ENCODE assay signal across 23 cellular contexts in the genomic region with DNA sequence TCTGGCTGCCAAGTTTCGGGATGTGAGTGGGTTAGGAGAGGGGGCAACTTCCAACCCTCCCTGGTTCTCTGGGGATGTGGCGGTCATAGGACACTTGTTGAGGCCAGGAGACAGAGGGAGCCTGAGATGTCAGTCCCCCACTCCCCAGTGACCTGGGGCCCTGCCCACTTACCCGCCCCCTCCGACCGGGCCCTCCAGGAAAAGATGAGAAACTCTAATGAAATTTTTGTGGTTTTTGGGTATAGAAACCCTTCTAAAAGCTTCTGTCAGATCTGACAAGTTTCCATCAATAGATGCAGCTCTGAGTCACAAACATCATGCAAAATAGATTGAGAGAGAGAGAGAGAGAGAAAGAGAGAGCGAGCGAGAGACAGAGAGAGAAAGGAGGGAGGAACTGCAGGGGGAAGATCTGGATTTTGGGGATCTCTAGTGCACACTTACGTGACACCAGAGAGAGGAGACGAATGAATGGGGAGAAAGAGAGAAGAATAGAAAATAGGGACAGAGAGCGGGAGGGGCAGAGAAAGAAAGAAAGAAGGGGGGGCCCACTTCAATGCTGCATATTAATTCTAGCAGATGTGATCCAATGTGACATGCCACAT.
A peak's percentile ranks its signal among the peaks of the same experiment; 100 is the strongest.
DNase-seq lines count a peak whose midpoint lies in the region; ATAC-seq and TF ChIP-seq lines count a peak whose summit lies in the region.
"Had no signal": no experiment of that assay in that cellular context is flagged by ENCODE, and none has a peak within 500 bp of the region (broad histone marks: within the 10 kb centered on the region; RNA-seq: fewer than 3 reads in every experiment).

No MANE protein-coding gene starts in this region.

- TF ChIP-seq POLR2A in erythroblast (IDR thresholded peaks at IDR 0.05; ENCODE audit: low read length): no peak

- no peaks in the 10 kb centered on the region for H3K27me3 ChIP-seq in CD4-positive, alpha-beta T cell (ENCODE audit: control insufficient read depth, insufficient read depth, low read length)
- H3K27me3 ChIP-seq: SJCRH30, thyroid gland had no signal

- intact Hi-C loops in activated CD4-positive, alpha-beta T cell treated with anti-CD3 and anti-CD28 coated beads for 36 hours (cut with DNase I, micrococcal nuclease): no loop called here
- intact Hi-C loops in CD4-positive, alpha-beta T cell (cut with DNase I, micrococcal nuclease): no loop called here

- peak; percentile 71 for ATAC-seq in activated CD4-positive, alpha-beta T cell treated with anti-CD3 and anti-CD28 coated beads for 36 hours
- ATAC-seq in GM21390 (IDR thresholded peaks at IDR 0.05; ENCODE audit: unreplicated experiment): no peak
- no peak for ATAC-seq in CD4-positive, alpha-beta T cell (ENCODE audit: poor library complexity)
- ATAC-seq: lower lobe of right lung, PC-3 had no signal

- no peaks in the 10 kb centered on the region for H3K9me3 ChIP-seq in CD4-positive, alpha-beta T cell (ENCODE audit: control insufficient read depth, low read length)
- H3K9me3 ChIP-seq: lower lobe of right lung, SJCRH30, thyroid gland had no signal

- no peak for TF ChIP-seq CTCF in GM13976 (IDR thresholded peaks at IDR 0.05; ENCODE audit: borderline replicate concordance, control extremely low read depth, extremely low read depth, insufficient read depth, missing control alignments)
- no peak for TF ChIP-seq CTCF in CD4-positive, alpha-beta T cell (IDR thresholded peaks at IDR 0.05)

- H3K27ac Mint-ChIP-seq in activated CD4-positive, alpha-beta T cell treated with anti-CD3 and anti-CD28 coated beads for 36 hours: no peak overlapping the region
- peak overlapping the region; percentile 15 for H3K27ac Mint-ChIP-seq in activated naive CD4-positive, alpha-beta T cell treated with anti-CD3 and anti-CD28 coated beads, Interleukin-2, amount 50 U/mL, for 24 hours
- no peak overlapping the region for H3K27ac Mint-ChIP-seq in CD4-positive, alpha-beta T cell
- H3K27ac Mint-ChIP-seq: activated B cell treated with CpG ODN at 0.5 μM for 24 hours; activated T-helper 1 cell treated with anti-CD3 and anti-CD28 coated beads, Interleukin-12 subunit alpha, Interleukin-12 subunit beta, Interleukin-2, Interleukin-4 antibody, amounts not matched to agents 30 ng/mL and 10 ng/mL and 1 ng/mL, durations not matched to agents 14 hours and 24 hours and 36 hours; immature natural killer cell had no signal

- DNase-seq in activated CD4-positive, alpha-beta T cell treated with anti-CD3 and anti-CD28 coated beads for 36 hours: peak; percentile 62
- no peak for DNase-seq in activated CD4-positive, alpha-beta T cell treated with anti-CD3 and anti-CD28 coated beads, Interleukin-2, amount 50 U/mL, for 1 hour
- DNase-seq in GM13976 (ENCODE audit: low spot score): peak; percentile 60
- DNase-seq in stimulated activated CD4-positive, alpha-beta T cell treated with anti-CD3 and anti-CD28 coated beads, Interleukin-2, amount 100 ng/mL, for 48 hours: peak; percentile 17 to 23
- DNase-seq in CD4-positive, alpha-beta T cell: no peak
- no peak for DNase-seq in erythroblast (lab: John Stamatoyannopoulos, UW)
- DNase-seq: activated B cell treated with CpG ODN at 0.5 μM for 24 hours; anterior cingulate cortex; DMS 273 treated with DMSO at 0.1 percent for 48 hours; effector memory CD4-positive, alpha-beta T cell; immature natural killer cell; lower lobe of right lung; NCI-H1417 treated with DMSO at 0.1 percent for 48 hours; NCI-H2171; occipital lobe; PC-3; retina; SJCRH30; T-helper 2 cell; thyroid gland had no signal

- H3K4me1 Mint-ChIP-seq in activated CD4-positive, alpha-beta T cell treated with anti-CD3 and anti-CD28 coated beads for 36 hours: peaks cover 9% of the 10 kb centered on the region
- H3K4me1 Mint-ChIP-seq in activated naive CD4-positive, alpha-beta T cell treated with anti-CD3 and anti-CD28 coated beads, Interleukin-2, amount 50 U/mL, for 24 hours: peaks cover 5% of the 10 kb centered on the region
- H3K4me1 Mint-ChIP-seq in CD4-positive, alpha-beta T cell (ENCODE audit: low read depth): no peaks in the 10 kb centered on the region
- H3K4me1 Mint-ChIP-seq: activated B cell treated with CpG ODN at 0.5 μM for 24 hours, immature natural killer cell had no signal

- H3K27me3 Mint-ChIP-seq in activated CD4-positive, alpha-beta T cell treated with anti-CD3 and anti-CD28 coated beads for 36 hours: peaks cover 4% of the 10 kb centered on the region
- peaks cover 2% of the 10 kb centered on the region for H3K27me3 Mint-ChIP-seq in activated naive CD4-positive, alpha-beta T cell treated with anti-CD3 and anti-CD28 coated beads, Interleukin-2, amount 50 U/mL, for 24 hours
- peaks cover 5% of the 10 kb centered on the region for H3K27me3 Mint-ChIP-seq in CD4-positive, alpha-beta T cell
- H3K27me3 Mint-ChIP-seq: activated B cell treated with CpG ODN at 0.5 μM for 24 hours had no signal

- no peak overlapping the region for H3K27ac ChIP-seq in CD4-positive, alpha-beta T cell (ENCODE audit: low read depth, low read length)
- H3K27ac ChIP-seq: lower lobe of right lung, SJCRH30, thyroid gland had no signal

- H3K9me3 Mint-ChIP-seq in activated CD4-positive, alpha-beta T cell treated with anti-CD3 and anti-CD28 coated beads for 36 hours (ENCODE audit: low read depth): no peaks in the 10 kb centered on the region
- H3K9me3 Mint-ChIP-seq in activated naive CD4-positive, alpha-beta T cell treated with anti-CD3 and anti-CD28 coated beads, Interleukin-2, amount 50 U/mL, for 24 hours: no peaks in the 10 kb centered on the region
- H3K9me3 Mint-ChIP-seq in CD4-positive, alpha-beta T cell: no peaks in the 10 kb centered on the region
- H3K9me3 Mint-ChIP-seq: activated T-helper 1 cell treated with anti-CD3 and anti-CD28 coated beads, Interleukin-12 subunit alpha, Interleukin-12 subunit beta, Interleukin-2, Interleukin-4 antibody, amounts not matched to agents 30 ng/mL and 10 ng/mL and 1 ng/mL, durations not matched to agents 14 hours and 24 hours and 36 hours; immature natural killer cell had no signal

- POLR2A ChIA-PET in activated CD4-positive, alpha-beta T cell treated with anti-CD3 and anti-CD28 coated beads for 36 hours (lab: Charles Lee): interaction anchor here (0.7 kb wide), 1 partner anchor 274 kb away, joined by 4 read pairs; no protein-coding TSS in a partner anchor
- POLR2A ChIA-PET in CD4-positive, alpha-beta T cell (lab: Charles Lee): no interaction called here

- CTCF ChIA-PET in activated CD4-positive, alpha-beta T cell treated with anti-CD3 and anti-CD28 coated beads for 36 hours (lab: Charles Lee): no interaction called here
- CTCF ChIA-PET in CD4-positive, alpha-beta T cell (lab: Charles Lee): no interaction called here

- in situ Hi-C loops in GM13976 (cut with MboI; ENCODE audit: low sequenced_read_pairs, unreplicated experiment): no loop called here

- H3K4me3 Mint-ChIP-seq in activated CD4-positive, alpha-beta T cell treated with anti-CD3 and anti-CD28 coated beads for 36 hours: no peak overlapping the region
- no peak overlapping the region for H3K4me3 Mint-ChIP-seq in activated naive CD4-positive, alpha-beta T cell treated with anti-CD3 and anti-CD28 coated beads, Interleukin-2, amount 50 U/mL, for 24 hours
- no peak overlapping the region for H3K4me3 Mint-ChIP-seq in CD4-positive, alpha-beta T cell
- H3K4me3 Mint-ChIP-seq: activated B cell treated with CpG ODN at 0.5 μM for 24 hours; activated T-helper 1 cell treated with anti-CD3 and anti-CD28 coated beads, Interleukin-12 subunit alpha, Interleukin-12 subunit beta, Interleukin-2, Interleukin-4 antibody, amounts not matched to agents 30 ng/mL and 10 ng/mL and 1 ng/mL, durations not matched to agents 14 hours and 24 hours and 36 hours; immature natural killer cell had no signal

- H3K36me3 Mint-ChIP-seq in activated CD4-positive, alpha-beta T cell treated with anti-CD3 and anti-CD28 coated beads for 36 hours (ENCODE audit: low read depth): no peaks in the 10 kb centered on the region
- H3K36me3 Mint-ChIP-seq in activated naive CD4-positive, alpha-beta T cell treated with anti-CD3 and anti-CD28 coated beads, Interleukin-2, amount 50 U/mL, for 24 hours: no peaks in the 10 kb centered on the region
- no peaks in the 10 kb centered on the region for H3K36me3 Mint-ChIP-seq in CD4-positive, alpha-beta T cell (ENCODE audit: low read depth)
- H3K36me3 Mint-ChIP-seq: immature natural killer cell had no signal

Comparison
In these comparisons a context has a peak if more than half of its experiments do, and no peak if none do; other contexts are left out.
1. DNase-seq: peak in activated CD4-positive, alpha-beta T cell treated with anti-CD3 and anti-CD28 coated beads for 36 hours (single experiment), GM13976 (single experiment) and stimulated activated CD4-positive, alpha-beta T cell treated with anti-CD3 and anti-CD28 coated beads, Interleukin-2, amount 100 ng/mL, for 48 hours (2 of 2); none in activated CD4-positive, alpha-beta T cell treated with anti-CD3 and anti-CD28 coated beads, Interleukin-2, amount 50 U/mL, for 1 hour (single experiment), CD4-positive, alpha-beta T cell (0 of 10) and erythroblast (0 of 2).